In genomic region chr2:71843391-71843850, GRCh38 we compare ENCODE assay signal across 14 cellular contexts.
DNase-seq lines count a peak whose midpoint lies in the region; ATAC-seq and TF ChIP-seq lines count a peak whose summit lies in the region.
"Had no signal": no experiment of that assay in that cellular context is flagged by ENCODE, and none has a peak within 500 bp of the region (broad histone marks: within the 10 kb centered on the region; RNA-seq: fewer than 3 reads in every experiment).

No MANE protein-coding gene starts in this region.

- no peaks in the 10 kb centered on the region for H3K27me3 ChIP-seq in SJSA1 (replicated peaks)
- no peaks in the 10 kb centered on the region for H3K27me3 ChIP-seq in osteoblast (ENCODE audit: insufficient read depth, low read length)
- peaks cover 0 to 3% (median 0%) of the 10 kb centered on the region in 4 donors for H3K27me3 ChIP-seq in esophagus squamous epithelium
- H3K27me3 ChIP-seq: neural progenitor cell had no signal

- no peak for TF ChIP-seq POLR2A in esophagus squamous epithelium (IDR thresholded peaks at IDR 0.05)

- no peak for ATAC-seq in GM18873 (IDR thresholded peaks at IDR 0.05; ENCODE audit: low FRiP score, unreplicated experiment)
- no peak for ATAC-seq in GM19397 (IDR thresholded peaks at IDR 0.05; ENCODE audit: unreplicated experiment)

- no peaks in the 10 kb centered on the region for H3K36me3 ChIP-seq in SJSA1
- no peaks in the 10 kb centered on the region for H3K36me3 ChIP-seq in osteoblast (ENCODE audit: insufficient read depth, low read length)
- H3K36me3 ChIP-seq in esophagus squamous epithelium = no peaks in the 10 kb centered on the region
- H3K36me3 ChIP-seq: neural progenitor cell had no signal

- 56% methylated on average over 3 of the region's 3 CpGs; no CpG with 5 or more reads in 1 of the 2 donors for WGBS in esophagus squamous epithelium, 2 donors

- DNase-seq in GM04504 (ENCODE audit: low read depth) = peak; percentile 72
- peak; percentile 68 to 74 for DNase-seq in SJSA1 (ENCODE audit: low read depth in 1 of 2, low spot score in 2 of 2)
- peak; percentile 59 for DNase-seq in fibroblast of villous mesenchyme (ENCODE audit: low read depth)
- peak; percentile 88 for DNase-seq in osteoblast (ENCODE audit: insufficient read length, low spot score, missing footprints)
- DNase-seq in esophagus squamous epithelium (lab: John Stamatoyannopoulos, UW) = no peak
- no peak for DNase-seq in SHP77 (lab: John Stamatoyannopoulos, UW)
- DNase-seq: CD4-positive, alpha-beta memory T cell; effector memory CD4-positive, alpha-beta T cell; NCI-H446; stimulated activated CD4-positive, alpha-beta T cell treated with anti-CD3 and anti-CD28 coated beads, Interleukin-12 subunit alpha, Interleukin-12 subunit beta, amount 100 ng/mL, for 4 hours; stimulated activated CD8-positive, alpha-beta memory T cell treated with anti-CD3 and anti-CD28 coated beads, Interleukin-4, amount 100 ng/mL, for 48 hours had no signal

- no peak for TF ChIP-seq CTCF in fibroblast of villous mesenchyme (IDR thresholded peaks at IDR 0.05; ENCODE audit: insufficient read depth, low read depth, low read length)
- TF ChIP-seq CTCF in osteoblast (IDR thresholded peaks at IDR 0.05; ENCODE audit: extremely low read depth, low read depth, low read length) = no peak
- TF ChIP-seq CTCF in esophagus squamous epithelium (IDR thresholded peaks at IDR 0.05) = no peak

- H4K20me1 ChIP-seq in osteoblast (ENCODE audit: insufficient read depth, low read length) = no peaks in the 10 kb centered on the region

- H3K79me2 ChIP-seq in osteoblast (ENCODE audit: insufficient read depth, low read length) = no peaks in the 10 kb centered on the region

- H2AFZ ChIP-seq in osteoblast (ENCODE audit: low read length) = peak overlapping the region; percentile 75
- H2AFZ ChIP-seq: neural progenitor cell had no signal

- intact Hi-C loops in esophagus squamous epithelium (cut with DNase I) = no loop called here

- H3K4me1 ChIP-seq in SJSA1 (replicated peaks) (peaks cover 14% of the 10 kb centered on the region), osteoblast (ENCODE audit: insufficient read depth, low read length) (peaks cover 18% of the 10 kb centered on the region), esophagus squamous epithelium (no peaks in the 10 kb centered on the region)
- H3K4me1 ChIP-seq: neural progenitor cell had no signal

- H3K4me3 ChIP-seq in SJSA1 = no peak overlapping the region
- H3K4me3 ChIP-seq in fibroblast of villous mesenchyme (ENCODE audit: low read depth, low read length) = no peak overlapping the region
- no peak overlapping the region for H3K4me3 ChIP-seq in osteoblast (ENCODE audit: insufficient read depth, low read length)
- H3K4me3 ChIP-seq in esophagus squamous epithelium = no peak overlapping the region
- H3K4me3 ChIP-seq: neural progenitor cell had no signal

- no peak overlapping the region for H3K27ac ChIP-seq in SJSA1
- H3K27ac ChIP-seq in osteoblast (ENCODE audit: low read depth, low read length) = peak overlapping the region; percentile 38
- no peak overlapping the region for H3K27ac ChIP-seq in esophagus squamous epithelium
- H3K27ac ChIP-seq: neural progenitor cell had no signal

- H3K9me3 ChIP-seq in SJSA1 (replicated peaks) (no peaks in the 10 kb centered on the region), osteoblast (ENCODE audit: low read depth, low read length) (no peaks in the 10 kb centered on the region), esophagus squamous epithelium (no peaks in the 10 kb centered on the region)

- no peak overlapping the region for H3K4me2 ChIP-seq in osteoblast (ENCODE audit: insufficient read depth, low read length)
- H3K4me2 ChIP-seq: neural progenitor cell had no signal

Comparison
In these comparisons a context has a peak if more than half of its experiments do, and no peak if none do; other contexts are left out.
1. DNase-seq: peak in GM04504 (single experiment), SJSA1 (2 of 2), fibroblast of villous mesenchyme (single experiment) and osteoblast (single experiment); none in esophagus squamous epithelium (single experiment) and SHP77 (0 of 2).